Comparison of ENCODE assay signal across 11 cellular contexts in genomic region chr2:113848758-113849460, GRCh38. TPM values are rescaled to one million over a fixed set of nuclear protein-coding genes. Genes with fewer than 3 reads are reported as not detected.
DNase-seq lines count a peak whose midpoint lies in the region; ATAC-seq, FAIRE-seq and TF ChIP-seq lines count a peak whose summit lies in the region.
"Had no signal": no experiment of that assay in that cellular context is flagged by ENCODE, and none has a peak within 500 bp of the region (broad histone marks: within the 10 kb centered on the region; RNA-seq: fewer than 3 reads in every experiment).

No MANE protein-coding gene starts in this region.

- no peaks in the 10 kb centered on the region for H3K27me3 Mint-ChIP-seq in activated CD8-positive, alpha-beta memory T cell treated with anti-CD3 and anti-CD28 coated beads, Interleukin-2, amount 10 ng/mL, durations not matched to agents 7 days and 5 days

- no peak overlapping the region for H3K4me3 Mint-ChIP-seq in activated CD8-positive, alpha-beta memory T cell treated with anti-CD3 and anti-CD28 coated beads, Interleukin-2, amount 10 ng/mL, durations not matched to agents 7 days and 5 days

- no peaks in the 10 kb centered on the region for H3K27me3 ChIP-seq in adrenal gland
- H3K27me3 ChIP-seq: neutrophil had no signal

- ATAC-seq in activated CD8-positive, alpha-beta memory T cell treated with anti-CD3 and anti-CD28 coated beads, Interleukin-2, amount 10 ng/mL, durations not matched to agents 7 days and 5 days = peak; percentile 61
- ATAC-seq in HG03280 (IDR thresholded peaks at IDR 0.05; ENCODE audit: unreplicated experiment) = peak; percentile 76

- TF ChIP-seq CTCF in adrenal gland (IDR thresholded peaks at IDR 0.05) = no peak

- peak overlapping the region in 4 of 5 donors; percentile 44 to 79 (median 70) for H3K27ac ChIP-seq in adrenal gland
- H3K27ac ChIP-seq: neutrophil had no signal

- no peaks in the 10 kb centered on the region for H3K36me3 ChIP-seq in adrenal gland (replicated peaks in 1 of 2)
- H3K36me3 ChIP-seq: neutrophil had no signal

- peaks cover 24% of the 10 kb centered on the region for H3K36me3 Mint-ChIP-seq in activated CD8-positive, alpha-beta memory T cell treated with anti-CD3 and anti-CD28 coated beads, Interleukin-2, amount 10 ng/mL, durations not matched to agents 7 days and 5 days

- CTCF ChIA-PET in activated CD8-positive, alpha-beta memory T cell treated with anti-CD3 and anti-CD28 coated beads, Interleukin-2, amount 10 ng/mL, durations not matched to agents 7 days and 5 days (lab: Charles Lee) = no interaction called here

- H3K4me3 ChIP-seq in adrenal gland = no peak overlapping the region

- no peak for DNase-seq in activated CD8-positive, alpha-beta memory T cell treated with anti-CD3 and anti-CD28 coated beads, Interleukin-2, amount 10 ng/mL, durations not matched to agents 7 days and 5 days
- no peak for DNase-seq in activated CD8-positive, alpha-beta memory T cell treated with anti-CD3 and anti-CD28 coated beads for 24 hours
- DNase-seq in adrenal gland (peak in 4 of 7 donors; percentile 38 to 60 (median 54)), GM19239 (ENCODE audit: insufficient read length, low spot score) (no peak), GM12892 (ENCODE audit: insufficient read length) (no peak), NCI-H524 treated with DMSO at 0.1 percent for 48 hours (lab: John Stamatoyannopoulos, UW) (no peak)
- peak; percentile 1 for DNase-seq in stimulated activated CD8-positive, alpha-beta memory T cell treated with anti-CD3 and anti-CD28 coated beads, Interleukin-12 subunit alpha, Interleukin-12 subunit beta, amount 100 ng/mL, for 24 hours (ENCODE audit: extremely low read depth)
- DNase-seq: AML-193, Right ventricle myocardium superior had no signal

- intact Hi-C loops in adrenal gland (cut with DNase I) = no loop called here

- 51 to 63% (median 56%) methylated on average over 6 of the region's 6 CpGs for WGBS in adrenal gland, 4 donors

- H3K9me3 ChIP-seq in adrenal gland (replicated peaks in 1 of 3) = no peaks in the 10 kb centered on the region
- H3K9me3 ChIP-seq: neutrophil had no signal

- no peak for FAIRE-seq in GM19239 (lab: Jason Lieb, UNC)
- FAIRE-seq in GM12892 (lab: Jason Lieb, UNC) = no peak

- H3K4me1 ChIP-seq in adrenal gland (replicated peaks in 1 of 2) = peaks cover 18 to 38% of the 10 kb centered on the region in 2 donors

- peaks cover 3% of the 10 kb centered on the region for H3K9me3 Mint-ChIP-seq in activated CD8-positive, alpha-beta memory T cell treated with anti-CD3 and anti-CD28 coated beads, Interleukin-2, amount 10 ng/mL, durations not matched to agents 7 days and 5 days (ENCODE audit: low read depth)

- H3K4me1 Mint-ChIP-seq in activated CD8-positive, alpha-beta memory T cell treated with anti-CD3 and anti-CD28 coated beads, Interleukin-2, amount 10 ng/mL, durations not matched to agents 7 days and 5 days = peaks cover 7% of the 10 kb centered on the region

- peak overlapping the region; percentile 1 for H3K27ac Mint-ChIP-seq in activated CD8-positive, alpha-beta memory T cell treated with anti-CD3 and anti-CD28 coated beads, Interleukin-2, amount 10 ng/mL, durations not matched to agents 7 days and 5 days

- TF ChIP-seq POLR2A in adrenal gland (IDR thresholded peaks at IDR 0.05) (no peak), GM12892 (IDR thresholded peaks at IDR 0.05; ENCODE audit: low read depth, low read length) (no peak)

RNA-seq across cellular contexts. Expression of gene ACTR3, which starts 41.0 kb away (rescaled TPM):
- 100 to 1,000 TPM; 511 to 626 TPM for total RNA-seq in activated CD8-positive, alpha-beta memory T cell treated with anti-CD3 and anti-CD28 coated beads, Interleukin-2, amount 10 ng/mL, durations not matched to agents 7 days and 5 days
- total RNA-seq in adrenal gland = 100 to 1,000 TPM; 103 to 530 (median 234) TPM
- 100 to 1,000 TPM in 1 of 3 donors, 10 to 100 TPM in 2; 28.1 to 227 (median 30.7) TPM for polyA plus RNA-seq in adrenal gland
- 339 TPM for polyA plus RNA-seq in GM12892 (2012; ENCODE audit: missing spikeins)

Comparison
In these comparisons a context has a peak if more than half of its experiments do, and no peak if none do; other contexts are left out.
1. DNase-seq: peak in adrenal gland (4 of 7) and stimulated activated CD8-positive, alpha-beta memory T cell treated with anti-CD3 and anti-CD28 coated beads, Interleukin-12 subunit alpha, Interleukin-12 subunit beta, amount 100 ng/mL, for 24 hours (single experiment); none in activated CD8-positive, alpha-beta memory T cell treated with anti-CD3 and anti-CD28 coated beads, Interleukin-2, amount 10 ng/mL, durations not matched to agents 7 days and 5 days (single experiment), activated CD8-positive, alpha-beta memory T cell treated with anti-CD3 and anti-CD28 coated beads for 24 hours (single experiment), GM19239 (single experiment), GM12892 (single experiment) and NCI-H524 treated with DMSO at 0.1 percent for 48 hours (single experiment).